Comparison of ENCODE assay signal across 8 cellular contexts in genomic region chr6:53795254-53795701, GRCh38.
A peak's percentile ranks its signal among the peaks of the same experiment; 100 is the strongest.
DNase-seq lines count a peak whose midpoint lies in the region; ATAC-seq lines count a peak whose summit lies in the region.

No MANE protein-coding gene starts in this region.

- no peaks in the 10 kb centered on the region for H3K27me3 ChIP-seq in adipocyte (replicated peaks; ENCODE audit: control insufficient read depth, insufficient read depth, low read length)

- H3K27me3 Mint-ChIP-seq in stimulated activated naive B cell treated with anti-CD40 and anti-IgM and Interleukin-4, amounts not matched to agents 10 μg/mL and 1 μg/mL and 100 μg/mL, for 72 hours = no peaks in the 10 kb centered on the region

- peaks cover 2% of the 10 kb centered on the region for H3K9me3 ChIP-seq in KOPT-K1 (ENCODE audit: insufficient read depth, low read length, poor library complexity, severe bottlenecking)
- H3K9me3 ChIP-seq in adipocyte (ENCODE audit: control insufficient read depth, low read length) = peaks cover 7% of the 10 kb centered on the region

- H3K9ac ChIP-seq in adipocyte (ENCODE audit: low read length) = peak overlapping the region; percentile 86

- in situ Hi-C loops in ACHN (cut with HindIII; ENCODE audit: low pct_ligation_motif_present, low pct_unique_long_range_greater_than_20kb, low sequenced_read_pairs) = no loop called here

- peak overlapping the region; percentile 89 to 99 for H3K4me3 Mint-ChIP-seq in stimulated activated naive B cell treated with anti-CD40 and anti-IgM and Interleukin-4, amounts not matched to agents 10 μg/mL and 1 μg/mL and 100 μg/mL, for 72 hours

- H3K4me1 Mint-ChIP-seq in stimulated activated naive B cell treated with anti-CD40 and anti-IgM and Interleukin-4, amounts not matched to agents 10 μg/mL and 1 μg/mL and 100 μg/mL, for 72 hours = peaks cover 16 to 37% of the 10 kb centered on the region in 2 donors

- H3K4me3 ChIP-seq in adipocyte (ENCODE audit: low read length) = peak overlapping the region; percentile 94

- DNase-seq in ACHN (peak; percentile 27), adipocyte (ENCODE audit: low read depth) (no peak), iris pigment epithelial cell (ENCODE audit: low read depth) (peak; percentile 13), NCI-H187 treated with DMSO at 0.1 percent for 48 hours (lab: John Stamatoyannopoulos, UW) (no peak)
- DNase-seq in stimulated activated naive B cell treated with anti-CD40 and anti-IgM and Interleukin-4, amounts not matched to agents 10 μg/mL and 1 μg/mL and 100 μg/mL, for 72 hours = no peak
- no peak for DNase-seq in central memory CD4-positive, alpha-beta T cell

- H3K4me1 ChIP-seq in adipocyte (ENCODE audit: control insufficient read depth, insufficient read depth, low read length) = peaks cover 24% of the 10 kb centered on the region

- H3K9me3 Mint-ChIP-seq in stimulated activated naive B cell treated with anti-CD40 and anti-IgM and Interleukin-4, amounts not matched to agents 10 μg/mL and 1 μg/mL and 100 μg/mL, for 72 hours = peaks cover 0 to 1% of the 10 kb centered on the region in 2 donors

- ATAC-seq in GM19372 (IDR thresholded peaks at IDR 0.05; ENCODE audit: low read depth, unreplicated experiment) = peak; percentile 23
- ATAC-seq in stimulated activated naive B cell treated with anti-CD40 and anti-IgM and Interleukin-4, amounts not matched to agents 10 μg/mL and 1 μg/mL and 100 μg/mL, for 72 hours (replicated peaks) = no peak

- H3K36me3 ChIP-seq in KOPT-K1 (ENCODE audit: insufficient read depth, low read length) (no peaks in the 10 kb centered on the region), adipocyte (ENCODE audit: control insufficient read depth, insufficient read depth, low read length, severe bottlenecking) (no peaks in the 10 kb centered on the region)

- no peaks in the 10 kb centered on the region for H3K36me3 Mint-ChIP-seq in stimulated activated naive B cell treated with anti-CD40 and anti-IgM and Interleukin-4, amounts not matched to agents 10 μg/mL and 1 μg/mL and 100 μg/mL, for 72 hours

- peak overlapping the region; percentile 65 for H3K27ac Mint-ChIP-seq in stimulated activated naive B cell treated with anti-CD40 and anti-IgM and Interleukin-4, amounts not matched to agents 10 μg/mL and 1 μg/mL and 100 μg/mL, for 72 hours

- peak overlapping the region; percentile 83 for H3K27ac ChIP-seq in KOPT-K1 (ENCODE audit: low read depth, low read length, poor library complexity, severe bottlenecking)

Comparison
In these comparisons a context has a peak if more than half of its experiments do, and no peak if none do; other contexts are left out.
1. DNase-seq: peak in ACHN (single experiment) and iris pigment epithelial cell (single experiment); none in adipocyte (single experiment), stimulated activated naive B cell treated with anti-CD40 and anti-IgM and Interleukin-4, amounts not matched to agents 10 μg/mL and 1 μg/mL and 100 μg/mL, for 72 hours (single experiment), central memory CD4-positive, alpha-beta T cell (single experiment) and NCI-H187 treated with DMSO at 0.1 percent for 48 hours (single experiment).